In the genomic region with DNA sequence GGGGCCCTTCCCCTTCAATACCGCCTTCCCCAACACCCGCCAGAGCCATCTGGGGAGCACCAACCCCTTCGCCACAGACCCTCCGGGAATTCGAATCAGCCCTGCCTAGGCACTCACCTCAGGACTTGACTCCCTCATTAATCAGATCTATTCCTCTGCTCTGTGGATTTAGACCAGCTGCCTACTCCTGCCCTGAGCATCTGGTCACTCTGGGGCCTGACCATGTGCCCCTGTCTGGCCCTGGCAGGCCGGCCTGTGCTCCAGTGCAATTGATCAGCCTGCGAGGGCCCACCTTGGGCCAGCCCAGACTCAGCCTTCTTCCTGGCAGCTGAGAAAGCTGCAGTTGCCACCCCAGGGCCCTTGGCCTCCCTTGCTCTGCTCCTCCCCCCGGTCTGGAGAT, we compare ENCODE assay signal across 3 cellular contexts.
TF ChIP-seq lines count a peak whose summit lies in the region.

No MANE protein-coding gene starts in this region.

TF ChIP-seq in SK-N-SH, 30 proteins besides CTCF, POLR2A, EP300 and RAD21:
- no peak for TF ChIP-seq EZH2phosphoT487 (IDR thresholded peaks at IDR 0.05; ENCODE audit: borderline replicate concordance, low read depth)
- TF ChIP-seq TEAD4 (IDR thresholded peaks at IDR 0.05; ENCODE audit: borderline replicate concordance, insufficient read depth): no peak
TF ChIP-seq in SK-N-SH: peak in this region for 0.

TF ChIP-seq in SK-N-SH treated with all-trans-retinoic acid at 6 μM for 48 hours, 23 proteins besides CTCF, POLR2A, EP300 and RAD21:
- TF ChIP-seq CREB5 (CRISPR knock-in tag; IDR thresholded peaks at IDR 0.05; ENCODE audit: low read depth) (no peak), ZNF565 (CRISPR knock-in tag; conservative IDR thresholded peaks at IDR 0.05; ENCODE audit: low read depth) (no peak), ARNTL (CRISPR knock-in tag; IDR thresholded peaks at IDR 0.05; ENCODE audit: borderline replicate concordance, low read depth) (no peak), ZNF8 (CRISPR knock-in tag; IDR thresholded peaks at IDR 0.05) (no peak), ZFP3 (CRISPR knock-in tag; IDR thresholded peaks at IDR 0.05) (no peak), TOX (CRISPR knock-in tag; IDR thresholded peaks at IDR 0.05; ENCODE audit: borderline replicate concordance) (no peak), GLIS3 (CRISPR knock-in tag; IDR thresholded peaks at IDR 0.05) (no peak), TCF4 (CRISPR knock-in tag; IDR thresholded peaks at IDR 0.05; ENCODE audit: borderline replicate concordance) (no peak), CSDC2 (CRISPR knock-in tag; IDR thresholded peaks at IDR 0.05) (no peak), PPARA (CRISPR knock-in tag; IDR thresholded peaks at IDR 0.05; ENCODE audit: borderline replicate concordance) (no peak), OSR1 (CRISPR knock-in tag; IDR thresholded peaks at IDR 0.05) (no peak)
- TF ChIP-seq, protein P1, sequence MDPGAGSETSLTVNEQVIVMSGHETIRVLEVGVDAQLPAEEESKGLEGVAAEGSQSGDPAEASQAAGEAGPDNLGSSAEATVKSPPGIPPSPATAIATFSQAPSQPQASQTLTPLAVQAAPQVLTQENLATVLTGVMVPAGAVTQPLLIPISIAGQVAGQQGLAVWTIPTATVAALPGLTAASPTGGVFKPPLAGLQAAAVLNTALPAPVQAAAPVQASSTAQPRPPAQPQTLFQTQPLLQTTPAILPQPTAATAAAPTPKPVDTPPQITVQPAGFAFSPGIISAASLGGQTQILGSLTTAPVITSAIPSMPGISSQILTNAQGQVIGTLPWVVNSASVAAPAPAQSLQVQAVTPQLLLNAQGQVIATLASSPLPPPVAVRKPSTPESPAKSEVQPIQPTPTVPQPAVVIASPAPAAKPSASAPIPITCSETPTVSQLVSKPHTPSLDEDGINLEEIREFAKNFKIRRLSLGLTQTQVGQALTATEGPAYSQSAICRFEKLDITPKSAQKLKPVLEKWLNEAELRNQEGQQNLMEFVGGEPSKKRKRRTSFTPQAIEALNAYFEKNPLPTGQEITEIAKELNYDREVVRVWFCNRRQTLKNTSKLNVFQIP (CRISPR knock-in tag; IDR thresholded peaks at IDR 0.05; ENCODE audit: borderline replicate concordance, low read depth): no peak

TF ChIP-seq in WTC11, 78 proteins besides CTCF, POLR2A, EP300 and RAD21:
- TF ChIP-seq, protein P2, sequence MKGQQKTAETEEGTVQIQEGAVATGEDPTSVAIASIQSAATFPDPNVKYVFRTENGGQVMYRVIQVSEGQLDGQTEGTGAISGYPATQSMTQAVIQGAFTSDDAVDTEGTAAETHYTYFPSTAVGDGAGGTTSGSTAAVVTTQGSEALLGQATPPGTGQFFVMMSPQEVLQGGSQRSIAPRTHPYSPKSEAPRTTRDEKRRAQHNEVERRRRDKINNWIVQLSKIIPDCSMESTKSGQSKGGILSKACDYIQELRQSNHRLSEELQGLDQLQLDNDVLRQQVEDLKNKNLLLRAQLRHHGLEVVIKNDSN (CRISPR knock-in tag; IDR thresholded peaks at IDR 0.05): no peak
- TF ChIP-seq NFYB (CRISPR knock-in tag; conservative IDR thresholded peaks at IDR 0.05; ENCODE audit: low read depth) (no peak), GABPB1 (CRISPR knock-in tag; IDR thresholded peaks at IDR 0.05) (no peak), MYBL2 (CRISPR knock-in tag; IDR thresholded peaks at IDR 0.05) (no peak), ZMAT4 (CRISPR knock-in tag; IDR thresholded peaks at IDR 0.05) (no peak), GTF2I (CRISPR knock-in tag; conservative IDR thresholded peaks at IDR 0.05) (no peak), ZNF121 (CRISPR knock-in tag; IDR thresholded peaks at IDR 0.05) (no peak), E2F5 (CRISPR knock-in tag; IDR thresholded peaks at IDR 0.05) (no peak), ZBTB21 (CRISPR knock-in tag; IDR thresholded peaks at IDR 0.05; ENCODE audit: borderline replicate concordance) (no peak), TP53 (CRISPR knock-in tag; IDR thresholded peaks at IDR 0.05) (no peak), RORB (CRISPR knock-in tag; IDR thresholded peaks at IDR 0.05) (no peak), OVOL2 (CRISPR knock-in tag; IDR thresholded peaks at IDR 0.05; ENCODE audit: borderline replicate concordance) (no peak), PRRX2 (CRISPR knock-in tag; IDR thresholded peaks at IDR 0.05) (no peak), STAT6 (CRISPR knock-in tag; conservative IDR thresholded peaks at IDR 0.05; ENCODE audit: low read depth) (no peak), ZNF138 (CRISPR knock-in tag; conservative IDR thresholded peaks at IDR 0.05) (no peak), SP1 (CRISPR knock-in tag; conservative IDR thresholded peaks at IDR 0.05) (no peak), ZNF671 (CRISPR knock-in tag; IDR thresholded peaks at IDR 0.05) (no peak), GRHL2 (CRISPR knock-in tag; IDR thresholded peaks at IDR 0.05; ENCODE audit: insufficient replicate concordance, severe bottlenecking) (no peak), FOXP1 (CRISPR knock-in tag; IDR thresholded peaks at IDR 0.05; ENCODE audit: borderline replicate concordance) (no peak)
